ENCODE assay signal across 8 cellular contexts in genomic region chr19:48878219-48879024, GRCh38. TPM values are rescaled to one million over a fixed set of nuclear protein-coding genes. Genes with fewer than 3 reads are reported as not detected.
DNase-seq lines count a peak whose midpoint lies in the region; ATAC-seq and TF ChIP-seq lines count a peak whose summit lies in the region.

No MANE protein-coding gene starts in this region.

- no peaks in the 10 kb centered on the region for H3K27me3 ChIP-seq in CD8-positive, alpha-beta memory T cell (ENCODE audit: insufficient read depth, low read length, poor library complexity, severe bottlenecking)

- ATAC-seq in HG02973 (IDR thresholded peaks at IDR 0.05; ENCODE audit: unreplicated experiment), result no peak

- DNase-seq in CD8-positive, alpha-beta memory T cell, result peak in 4 of 5 donors; percentile 24 to 58 (median 36)
- DNase-seq in RWPE1 (ENCODE audit: low spot score) (no peak), endothelial cell (ENCODE audit: low spot score) (no peak), osteocyte (ENCODE audit: extremely low spot score, unreplicated experiment) (no peak), mucosa of gallbladder (ENCODE audit: low spot score) (no peak), pons (ENCODE audit: low spot score) (no peak)
- DNase-seq in stimulated activated CD4-positive, alpha-beta T cell treated with anti-CD3 and anti-CD28 coated beads, Interleukin-2, amount 100 ng/mL, for 48 hours, result no peak

- no peaks in the 10 kb centered on the region for H3K9me3 Mint-ChIP-seq in CD8-positive, alpha-beta memory T cell
- H3K9me3 Mint-ChIP-seq in endothelial cell (ENCODE audit: unreplicated experiment), result no peaks in the 10 kb centered on the region
- no peaks in the 10 kb centered on the region for H3K9me3 Mint-ChIP-seq in osteocyte (ENCODE audit: unreplicated experiment)

- POLR2A ChIA-PET in CD8-positive, alpha-beta memory T cell (lab: Charles Lee), result interaction anchor here (1.9 kb wide), 1 partner anchor 98 kb away, joined by 5 read pairs; no protein-coding TSS in a partner anchor
- POLR2A ChIA-PET in RWPE1 (lab: Yijun Ruan, JAX; ENCODE audit: low non-redundant PET), result interaction anchor here (0.6 to 0.7 kb wide), 2 partner anchors 10 to 86 kb away, joined by 3 to 4 read pairs; partner anchors contain the start of gene PLEKHA4

- TF ChIP-seq CTCF in RWPE1 (conservative IDR thresholded peaks at IDR 0.05; ENCODE audit: low read depth) (no peak), endothelial cell (IDR thresholded peaks at IDR 0.05; ENCODE audit: unreplicated experiment) (no peak), osteocyte (IDR thresholded peaks at IDR 0.05) (no peak)

- H3K4me1 Mint-ChIP-seq in CD8-positive, alpha-beta memory T cell, result peaks cover 33 to 43% (median 36%) of the 10 kb centered on the region in 3 donors
- H3K4me1 Mint-ChIP-seq in endothelial cell (ENCODE audit: unreplicated experiment), result peaks cover 23% of the 10 kb centered on the region
- H3K4me1 Mint-ChIP-seq in osteocyte (ENCODE audit: unreplicated experiment), result peaks cover 28% of the 10 kb centered on the region

- peaks cover 8 to 49% (median 17%) of the 10 kb centered on the region in 3 donors for H3K36me3 Mint-ChIP-seq in CD8-positive, alpha-beta memory T cell
- peaks cover 45% of the 10 kb centered on the region for H3K36me3 Mint-ChIP-seq in endothelial cell (ENCODE audit: low read depth, unreplicated experiment)
- H3K36me3 Mint-ChIP-seq in osteocyte (ENCODE audit: unreplicated experiment), result peaks cover 37% of the 10 kb centered on the region

- peak overlapping the region; percentile 61 for H3K27ac ChIP-seq in CD8-positive, alpha-beta memory T cell (ENCODE audit: low read depth, low read length)
- H3K27ac ChIP-seq in RWPE1, result peak overlapping the region; percentile 98

- peaks cover 0 to 5% of the 10 kb centered on the region in 2 donors for H3K27me3 Mint-ChIP-seq in CD8-positive, alpha-beta memory T cell
- H3K27me3 Mint-ChIP-seq in endothelial cell (ENCODE audit: unreplicated experiment) (peaks cover 36% of the 10 kb centered on the region), osteocyte (ENCODE audit: unreplicated experiment) (no peaks in the 10 kb centered on the region)

- peaks cover 26% of the 10 kb centered on the region for H3K4me1 ChIP-seq in CD8-positive, alpha-beta memory T cell (ENCODE audit: insufficient read depth, low read length)

- H3K36me3 ChIP-seq in CD8-positive, alpha-beta memory T cell (ENCODE audit: insufficient read depth, low read length), result peaks cover 7% of the 10 kb centered on the region

- CTCF ChIA-PET in CD8-positive, alpha-beta memory T cell (lab: Charles Lee), result interaction anchor here (1.8 kb wide), 1 partner anchor 115 kb away, joined by 3 read pairs; the partner anchor contains the start of genes GYS1 and RUVBL2
- CTCF ChIA-PET in RWPE1 (lab: Yijun Ruan, JAX), result interaction anchor here (0.6 to 0.7 kb wide), 3 partner anchors 67 to 219 kb away, joined by 3 read pairs; no protein-coding TSS in a partner anchor

- peak overlapping the region in 5 of 7 donors; percentile 11 to 81 (median 19) for H3K4me3 Mint-ChIP-seq in CD8-positive, alpha-beta memory T cell
- H3K4me3 Mint-ChIP-seq in endothelial cell (ENCODE audit: unreplicated experiment) (peak overlapping the region; percentile 44), osteocyte (ENCODE audit: unreplicated experiment) (no peak overlapping the region)

- H3K4me3 ChIP-seq in CD8-positive, alpha-beta memory T cell (ENCODE audit: low read length), result no peak overlapping the region

- peak overlapping the region in 7 of 8 donors; percentile 6 to 99 (median 40) for H3K27ac Mint-ChIP-seq in CD8-positive, alpha-beta memory T cell
- H3K27ac Mint-ChIP-seq in endothelial cell (ENCODE audit: unreplicated experiment) (peak overlapping the region; percentile 48), osteocyte (ENCODE audit: unreplicated experiment) (peak overlapping the region; percentile 44)

- H3K9me3 ChIP-seq in CD8-positive, alpha-beta memory T cell (ENCODE audit: low read length), result no peaks in the 10 kb centered on the region

RNA-seq across cellular contexts. Expression of gene PPP1R15A, which starts 6.2 kb away (rescaled TPM):
- total RNA-seq in CD8-positive, alpha-beta memory T cell, result 10 to 100 TPM; 67.1 to 69.3 TPM
- polyA plus RNA-seq in CD8-positive, alpha-beta memory T cell, result 159 TPM
- 65.8 TPM for total RNA-seq in endothelial cell (ENCODE audit: unreplicated experiment)
- 96.5 and 118 TPM in 2 replicates for total RNA-seq in osteocyte
- 42.7 TPM for total RNA-seq in mucosa of gallbladder

RNA-seq across cellular contexts. Expression of gene PLEKHA4, which starts 10.0 kb away (rescaled TPM):
- total RNA-seq in CD8-positive, alpha-beta memory T cell, result 1 to 10 TPM; 2.5 to 4.1 TPM
- polyA plus RNA-seq in CD8-positive, alpha-beta memory T cell, result 2.7 TPM
- total RNA-seq in endothelial cell (ENCODE audit: unreplicated experiment) (14.1 TPM), osteocyte (31.0 and 40.0 TPM in 2 replicates), mucosa of gallbladder (18.9 TPM)

RNA-seq across cellular contexts. Expression of gene TULP2, which starts 20.1 kb away (rescaled TPM):
- not detected for total RNA-seq in CD8-positive, alpha-beta memory T cell
- polyA plus RNA-seq in CD8-positive, alpha-beta memory T cell, result not detected
- 4.3 TPM for total RNA-seq in endothelial cell (ENCODE audit: unreplicated experiment)
- total RNA-seq in osteocyte, result not detected in 2 replicates
- 0.75 TPM for total RNA-seq in mucosa of gallbladder

RNA-seq across cellular contexts. Expression of gene NUCB1, which starts 21.7 kb away (rescaled TPM):
- total RNA-seq in CD8-positive, alpha-beta memory T cell, result 10 to 100 TPM; 86.8 to 93.3 TPM
- polyA plus RNA-seq in CD8-positive, alpha-beta memory T cell, result 147 TPM
- total RNA-seq in endothelial cell (ENCODE audit: unreplicated experiment) (244 TPM), osteocyte (260 and 264 TPM in 2 replicates), mucosa of gallbladder (292 TPM)

RNA-seq across cellular contexts. Expression of gene HSD17B14, which starts 42.1 kb away (rescaled TPM):
- under 1 TPM; 0.18 to 0.37 TPM for total RNA-seq in CD8-positive, alpha-beta memory T cell
- 1.1 TPM for polyA plus RNA-seq in CD8-positive, alpha-beta memory T cell
- total RNA-seq in endothelial cell (ENCODE audit: unreplicated experiment), result 65.6 TPM
- total RNA-seq in osteocyte, result 23.9 and 29.1 TPM in 2 replicates
- total RNA-seq in mucosa of gallbladder, result 10.6 TPM

Comparison
In these comparisons a context has a peak if more than half of its experiments do, and no peak if none do; other contexts are left out.
1. DNase-seq: peak in CD8-positive, alpha-beta memory T cell (4 of 5); none in RWPE1 (single experiment), endothelial cell (single experiment), osteocyte (single experiment), mucosa of gallbladder (single experiment), stimulated activated CD4-positive, alpha-beta T cell treated with anti-CD3 and anti-CD28 coated beads, Interleukin-2, amount 100 ng/mL, for 48 hours (0 of 2) and pons (single experiment).
2. Peak in every context shown above with its lines, with median percentiles within 50 percentile points of each other: H3K27ac Mint-ChIP-seq.